1 cellular context compared by ENCODE assay signal in the genomic region with DNA sequence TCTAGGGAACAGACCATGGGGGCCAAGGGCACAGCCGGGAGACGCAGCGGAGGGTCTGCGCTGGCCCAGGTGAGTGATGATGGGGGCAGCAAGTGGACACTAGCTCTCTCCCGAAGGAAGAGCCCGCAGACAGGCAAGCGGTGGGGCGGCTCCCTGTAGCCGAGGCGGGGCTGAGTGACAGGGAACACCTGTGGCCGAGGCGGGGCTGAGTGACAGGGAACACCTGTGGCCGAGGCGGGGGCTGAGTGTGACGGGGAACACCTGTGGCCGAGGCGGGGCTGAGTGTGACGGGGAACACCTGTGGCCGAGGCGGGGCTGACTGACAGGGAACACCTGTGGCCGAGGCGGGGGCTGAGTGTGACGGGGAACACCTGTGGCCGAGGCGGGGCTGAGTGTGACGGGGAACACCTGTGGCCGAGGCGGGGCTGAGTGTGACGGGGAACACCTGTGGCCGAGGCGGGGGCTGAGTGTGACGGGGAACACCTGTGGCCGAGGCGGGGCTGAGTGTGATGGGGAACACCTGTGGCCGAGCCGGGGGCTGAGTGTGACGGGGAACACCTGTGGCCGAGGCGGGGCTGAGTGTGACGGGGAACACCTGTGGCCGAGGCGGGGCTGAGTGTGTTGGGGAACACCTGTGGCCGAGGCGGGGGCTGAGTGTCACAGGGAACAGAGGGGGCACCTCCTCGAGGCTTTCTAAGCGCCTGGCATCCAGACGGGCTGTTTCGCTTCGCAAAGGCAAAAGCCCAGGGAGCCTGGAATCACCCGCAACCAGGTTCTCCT.
TF ChIP-seq lines count a peak whose summit lies in the region.

No MANE protein-coding gene starts in this region.

TF ChIP-seq in HEK293, 187 proteins besides CTCF, POLR2A, EP300 and RAD21:
- TF ChIP-seq SCRT1 (tag by site-specific recombination; IDR thresholded peaks at IDR 0.05; ENCODE audit: borderline replicate concordance) = peak; percentile 75
TF ChIP-seq in HEK293: peak in this region for 1; not testable (repeated sequence) for 186.
